Comparison of ENCODE assay signal across 8 cellular contexts in the genomic region with DNA sequence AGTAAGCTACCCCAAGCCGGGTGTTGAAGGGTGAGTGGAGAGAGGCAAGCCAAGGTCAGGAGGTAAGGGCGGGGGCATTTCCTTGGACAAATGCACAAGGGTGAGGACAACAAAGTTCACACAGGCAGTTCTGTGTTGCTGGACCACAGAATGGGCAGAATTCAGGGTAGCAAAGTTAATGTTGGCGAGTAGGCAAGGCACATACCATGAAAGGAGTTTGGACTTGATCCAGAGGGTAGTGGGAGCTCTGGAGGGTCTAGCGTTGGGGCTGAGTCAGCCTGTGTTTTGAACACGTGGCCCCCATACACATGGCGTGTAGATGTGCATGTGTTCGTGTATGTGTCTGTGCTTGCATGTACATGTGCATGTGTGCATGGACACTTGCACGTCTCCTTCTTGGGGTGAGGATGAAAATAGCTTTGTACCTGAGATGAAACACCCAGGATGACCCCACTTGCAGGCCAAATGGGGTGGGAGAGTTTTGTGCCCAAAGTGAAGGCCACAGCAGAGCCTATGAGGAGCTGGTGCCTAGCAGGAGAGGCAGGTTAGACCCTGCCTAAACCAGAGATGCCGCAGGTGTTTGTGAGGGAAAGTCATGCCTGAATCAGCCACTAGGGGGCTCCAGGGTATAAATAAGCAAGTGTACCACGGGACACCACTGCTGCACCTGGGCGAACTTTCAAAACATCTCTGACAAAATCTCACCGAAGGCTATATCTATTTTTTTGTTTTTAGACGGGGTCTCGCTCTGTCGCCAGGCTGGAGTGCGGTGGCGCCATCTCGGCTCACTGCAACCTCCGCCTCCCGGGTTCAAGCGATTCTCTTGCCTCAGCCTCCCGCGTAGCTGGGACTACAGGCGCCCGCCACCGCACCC. TPM values are rescaled to one million over a fixed set of nuclear protein-coding genes. Genes with fewer than 3 reads are reported as not detected.
DNase-seq lines count a peak whose midpoint lies in the region; ATAC-seq and TF ChIP-seq lines count a peak whose summit lies in the region.

No MANE protein-coding gene starts in this region.

- DNase-seq in AG08395 (ENCODE audit: low spot score): peak; percentile 74
- DNase-seq in LoVo (ENCODE audit: low spot score): peak; percentile 80
- DNase-seq in SK-N-MC (ENCODE audit: low read depth, low spot score): peak; percentile 52
- DNase-seq in activated naive CD4-positive, alpha-beta T cell (lab: John Stamatoyannopoulos, UW): peak; percentile 50 to 76 (median 70)
- DNase-seq in globus pallidus (ENCODE audit: low spot score): peak; percentile 59
- DNase-seq in posterior cingulate gyrus: peak in 7 of 10 donors; percentile 68 to 89 (median 75)
- no peak for DNase-seq in vagina (ENCODE audit: extremely low spot score in 2 of 2)

- peak; percentile 51 for ATAC-seq in GM18520 (IDR thresholded peaks at IDR 0.05; ENCODE audit: unreplicated experiment)

- H3K36me3 ChIP-seq in SK-N-MC (ENCODE audit: insufficient read depth, low read length) (no peaks in the 10 kb centered on the region), vagina (no peaks in the 10 kb centered on the region)

- H3K4me1 ChIP-seq in vagina: no peaks in the 10 kb centered on the region

- TF ChIP-seq POLR2A in vagina (IDR thresholded peaks at IDR 0.05): no peak

- TF ChIP-seq CTCF in vagina (IDR thresholded peaks at IDR 0.05): peak; percentile 81 to 91 (median 82)

- no peaks in the 10 kb centered on the region for H3K27me3 ChIP-seq in vagina

- intact Hi-C loops in posterior cingulate gyrus (cut with DNase I) (loop anchor here (1.0 to 2.0 kb wide), 2 partner anchors 150 to 189 kb away; partner anchors contain the start of genes DENND4B and RAB13), vagina (cut with DNase I) (loop anchor here (5.0 to 10.0 kb wide), 2 partner anchors 148 to 190 kb away; partner anchors contain the start of genes DENND4B and RAB13)

- H3K9me3 ChIP-seq in SK-N-MC (ENCODE audit: low read depth, low read length) (no peaks in the 10 kb centered on the region), vagina (no peaks in the 10 kb centered on the region)

- H3K4me3 ChIP-seq in SK-N-MC: no peak overlapping the region
- no peak overlapping the region for H3K4me3 ChIP-seq in vagina

- no peak overlapping the region for H3K9ac ChIP-seq in SK-N-MC (ENCODE audit: insufficient read length)

- H3K27ac ChIP-seq in SK-N-MC (no peak overlapping the region), vagina (no peak overlapping the region)

RNA-seq across cellular contexts. Expression of gene SLC27A3, which starts 21.8 kb away (rescaled TPM):
- total RNA-seq in vagina: 31.4 TPM

Comparison
In these comparisons a context has a peak if more than half of its experiments do, and no peak if none do; other contexts are left out.
1. DNase-seq: peak in AG08395 (single experiment), LoVo (single experiment), SK-N-MC (single experiment), activated naive CD4-positive, alpha-beta T cell (4 of 4), globus pallidus (single experiment) and posterior cingulate gyrus (7 of 10); none in vagina (0 of 2).